Comparison of ENCODE assay signal across 8 cellular contexts in genomic region chr4:90126805-90127204, GRCh38. TPM values are rescaled to one million over a fixed set of nuclear protein-coding genes. Genes with fewer than 3 reads are reported as not detected.
DNase-seq lines count a peak whose midpoint lies in the region; ATAC-seq lines count a peak whose summit lies in the region.

No MANE protein-coding gene starts in this region.

- H3K4ac ChIP-seq in trophoblast cell (ENCODE audit: low read depth, low read length) = no peak overlapping the region

- H2BK5ac ChIP-seq in trophoblast cell (ENCODE audit: low read depth, low read length, poor library complexity) = no peak overlapping the region

- no peak overlapping the region for H2BK120ac ChIP-seq in trophoblast cell (ENCODE audit: insufficient read depth, low read length, poor library complexity)

- no peak overlapping the region for H3K14ac ChIP-seq in trophoblast cell (ENCODE audit: low read length)

- H3K4me1 ChIP-seq in SJCRH30 (peaks cover 7% of the 10 kb centered on the region; the same call in 1 of the 2 replicates), esophagus (ENCODE audit: control insufficient read depth in 2 of 2, insufficient read depth in 2 of 2, low read length in 1 of 2) (peaks cover 3 to 7% of the 10 kb centered on the region in 2 donors), trophoblast cell (ENCODE audit: control insufficient read depth in 1 of 2, insufficient read depth in 2 of 2, low read length in 2 of 2) (peaks cover 0 to 2% of the 10 kb centered on the region in 2 experiments)

- no peak overlapping the region for H4K12ac ChIP-seq in trophoblast cell (ENCODE audit: low read depth, low read length)

- H3K4me2 ChIP-seq in trophoblast cell (ENCODE audit: low read length) = peak overlapping the region; percentile 97

- H4K91ac ChIP-seq in trophoblast cell (ENCODE audit: low read depth, low read length) = no peak overlapping the region

- peaks cover 8% of the 10 kb centered on the region for H3K79me2 ChIP-seq in trophoblast cell (ENCODE audit: control insufficient read depth, insufficient read depth, low read length, poor library complexity)

- peak overlapping the region; percentile 65 for H2AFZ ChIP-seq in trophoblast cell (ENCODE audit: insufficient read depth, low read length, poor library complexity)

- peak; percentile 21 for ATAC-seq in GM21825 (IDR thresholded peaks at IDR 0.05; ENCODE audit: unreplicated experiment)

- no peak overlapping the region for H3K23ac ChIP-seq in trophoblast cell (ENCODE audit: low read length)

- peaks cover 10% of the 10 kb centered on the region for H3K79me1 ChIP-seq in trophoblast cell (ENCODE audit: low read length)

- H3K9me3 ChIP-seq in SJCRH30 (replicated peaks) = no peaks in the 10 kb centered on the region
- H3K9me3 ChIP-seq in esophagus (ENCODE audit: control insufficient read depth in 2 of 2, insufficient read depth in 1 of 2, low read depth in 1 of 2, low read length in 1 of 2) = peaks cover 0 to 2% of the 10 kb centered on the region in 2 donors
- H3K9me3 ChIP-seq in trophoblast cell (ENCODE audit: insufficient read depth, low read depth, low read length) = no peaks in the 10 kb centered on the region

- H3K27ac ChIP-seq in SJCRH30 (no peak overlapping the region), esophagus (ENCODE audit: low read depth in 2 of 2, low read length in 1 of 2) (peak overlapping the region in 1 of 2 donors; percentile 14), trophoblast cell (ENCODE audit: low read depth, low read length) (no peak overlapping the region)

- peak overlapping the region; percentile 62 for H3K4me3 ChIP-seq in SJCRH30
- H3K4me3 ChIP-seq in esophagus (ENCODE audit: low read depth in 1 of 2, low read length in 2 of 2) = peak overlapping the region; percentile 61 to 67
- H3K4me3 ChIP-seq in trophoblast cell (ENCODE audit: low read depth, low read length) = peak overlapping the region; percentile 51

- no peak overlapping the region for H2BK12ac ChIP-seq in trophoblast cell (ENCODE audit: low read length)

- no peaks in the 10 kb centered on the region for H3K27me3 ChIP-seq in SJCRH30
- H3K27me3 ChIP-seq in esophagus (ENCODE audit: control insufficient read depth in 1 of 2, insufficient read depth in 2 of 2, low read length in 2 of 2) = no peaks in the 10 kb centered on the region
- H3K27me3 ChIP-seq in trophoblast cell (ENCODE audit: insufficient read depth, low read length) = no peaks in the 10 kb centered on the region

- H3K36me3 ChIP-seq in SJCRH30 (no peaks in the 10 kb centered on the region), esophagus (ENCODE audit: control insufficient read depth in 2 of 2, insufficient read depth in 2 of 2, low read length in 1 of 2) (no peaks in the 10 kb centered on the region), trophoblast cell (ENCODE audit: control insufficient read depth in 1 of 2, insufficient read depth in 2 of 2, low read length in 2 of 2) (no peaks in the 10 kb centered on the region)

- no peak overlapping the region for H3K18ac ChIP-seq in trophoblast cell (ENCODE audit: low read length)

- whole genome bisulfite sequencing in esophagus, 2 donors = 14% methylated on average over 8 of the region's 8 CpGs
- WGBS in trophoblast cell (ENCODE audit: extremely low coverage, insufficient coverage, insufficient read length) = no CpG with 5 or more reads among the region's 8 CpGs

- H2AK5ac ChIP-seq in trophoblast cell (ENCODE audit: low read length) = no peak overlapping the region

- no peak overlapping the region for H4K8ac ChIP-seq in trophoblast cell (ENCODE audit: low read depth, low read length)

- H3K9ac ChIP-seq in trophoblast cell (ENCODE audit: low read length) = no peak overlapping the region

- DNase-seq in SJCRH30 (no peak), trophoblast cell (peak in 1 of 2 donors; percentile 10), iPS-NIHi7 (ENCODE audit: extremely low spot score) (no peak), SK-N-DZ (ENCODE audit: low spot score) (no peak), NCI-H2107 (lab: John Stamatoyannopoulos, UW) (no peak), NCI-H146 treated with DMSO at 0.1 percent for 48 hours (lab: John Stamatoyannopoulos, UW; ENCODE audit: unreplicated experiment) (no peak)

RNA-seq across cellular contexts. Expression of gene CCSER1, which starts 0.4 kb away (rescaled TPM):
- 6.6 and 10.1 TPM in 2 replicates for total RNA-seq in SJCRH30 (2014; rRNA removed; shearing (Covaris generic))
- polyA plus RNA-seq in esophagus = under 1 TPM; 0.35 to 0.87 TPM
- polyA plus RNA-seq in trophoblast cell (2013) = 2.6 and 2.8 TPM in 2 replicates
- polyA plus RNA-seq in SK-N-DZ (2014; cell fraction: cytosol; rRNA removed) = 13.0 and 17.4 TPM in 2 replicates
- 9.8 and 9.9 TPM in 2 replicates for polyA plus RNA-seq in SK-N-DZ (2014; cell fraction: nucleus; rRNA removed)
